9 cellular contexts compared by ENCODE assay signal in the genomic region with DNA sequence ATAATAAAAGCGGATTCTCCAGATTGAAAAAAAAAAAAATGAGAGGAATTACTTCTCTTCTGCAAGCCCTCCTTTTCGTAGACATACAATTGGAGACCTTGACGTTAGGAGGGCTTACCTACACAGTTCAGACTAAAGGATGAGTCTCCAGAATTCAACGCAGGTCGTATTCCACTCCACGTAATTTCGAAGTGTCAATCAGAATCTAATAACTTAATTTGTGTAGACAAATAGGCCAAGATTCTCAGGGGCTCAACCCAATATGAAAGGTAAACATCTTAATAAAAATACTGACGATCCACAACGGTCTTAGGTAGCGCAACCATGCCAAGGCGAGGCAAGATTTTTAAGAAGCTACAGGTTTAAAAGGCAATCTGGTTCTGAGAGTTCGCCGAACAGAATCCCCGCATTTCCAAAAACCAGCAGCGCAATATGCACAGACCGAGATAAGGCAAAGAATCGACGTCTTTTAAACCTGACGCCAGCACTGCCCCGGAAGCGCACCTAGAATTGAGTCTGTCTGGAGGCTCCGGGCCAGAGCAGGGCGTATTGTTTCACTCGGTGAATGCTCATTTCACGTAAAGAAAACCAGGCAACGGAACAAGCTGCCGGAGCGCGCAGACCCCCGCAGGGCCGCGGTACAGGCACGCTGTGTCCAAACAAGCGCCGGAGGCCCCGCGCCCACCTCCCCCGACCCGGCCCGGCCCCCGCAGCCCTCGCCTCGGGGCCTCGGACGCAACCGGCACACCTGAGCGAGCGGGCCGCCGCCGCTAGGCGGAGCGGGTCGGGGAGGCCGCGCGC. TPM values are rescaled to one million over a fixed set of nuclear protein-coding genes. Genes with fewer than 3 reads are reported as not detected.
A peak's percentile ranks its signal among the peaks of the same experiment; 100 is the strongest.
DNase-seq lines count a peak whose midpoint lies in the region; ATAC-seq and TF ChIP-seq lines count a peak whose summit lies in the region.
"Had no signal": no experiment of that assay in that cellular context is flagged by ENCODE, and none has a peak within 500 bp of the region (broad histone marks: within the 10 kb centered on the region; RNA-seq: fewer than 3 reads in every experiment).

No MANE protein-coding gene starts in this region.

- H3K79me2 ChIP-seq in mammary epithelial cell (ENCODE audit: insufficient read depth, low read length) = peaks cover 59% of the 10 kb centered on the region

- peak overlapping the region; percentile 94 for H3K9ac ChIP-seq in mammary epithelial cell (ENCODE audit: insufficient read depth, low read length)

- H4K20me1 ChIP-seq in mammary epithelial cell (ENCODE audit: insufficient read depth, low read length) = no peaks in the 10 kb centered on the region

- peak; percentile 32 for DNase-seq in Daoy (ENCODE audit: low read depth)
- peak; percentile 28 for DNase-seq in RWPE1 (ENCODE audit: low spot score)
- peak; percentile 44 for DNase-seq in mammary epithelial cell
- DNase-seq in kidney glomerular epithelial cell (lab: John Stamatoyannopoulos, UW) = peak; percentile 48
- peak; percentile 15 to 45 (median 26) for DNase-seq in stimulated activated CD4-positive, alpha-beta T cell treated with anti-CD3 and anti-CD28 coated beads, TNF-alpha, amount 100 ng/mL, for 48 hours (ENCODE audit: low read depth in 3 of 3)
- no peak for DNase-seq in GOT3 (lab: John Stamatoyannopoulos, UW)

- no peaks in the 10 kb centered on the region for H3K36me3 ChIP-seq in mammary epithelial cell (ENCODE audit: insufficient read depth, low read length)

- peaks cover 7% of the 10 kb centered on the region for H3K4me1 ChIP-seq in mammary epithelial cell (ENCODE audit: insufficient read depth, low read length)

- CTCF ChIA-PET in RWPE1 (lab: Yijun Ruan, JAX) (interaction anchor here (0.6 to 2.4 kb wide), 8 partner anchors 29 to 931 kb away, joined by 3 to 8 read pairs (median 4); partner anchors contain the start of genes DNAAF1, HSDL1 and TAF1C), mammary epithelial cell (lab: Charles Lee; ENCODE audit: low non-redundant PET) (interaction anchor here (0.9 kb wide), 1 partner anchor 71 kb away, joined by 5 read pairs; the partner anchor contains the start of gene TAF1C)

- peak overlapping the region; percentile 73 to 97 (median 86) for H3K4me3 ChIP-seq in mammary epithelial cell (replicated peaks in 1 of 3; ENCODE audit: insufficient read depth in 1 of 3, low read depth in 2 of 3, low read length in 3 of 3)

- TF ChIP-seq CTCF in RWPE1 (conservative IDR thresholded peaks at IDR 0.05; ENCODE audit: low read depth) (no peak; the same call in 1 of the 2 replicates), mammary epithelial cell (conservative IDR thresholded peaks at IDR 0.05 in 1 of 2, IDR thresholded peaks at IDR 0.05 in 1 of 2; ENCODE audit: extremely low read depth in 1 of 2, insufficient read depth in 1 of 2, low read depth in 1 of 2, low read length in 2 of 2) (peak in 1 of 2 donors; percentile 22)

- 2% methylated on average over 21 of the region's 57 CpGs for WGBS in mammary epithelial cell (ENCODE audit: low coverage, missing lambda C conversion rate)

- H3K27me3 ChIP-seq in mammary epithelial cell (ENCODE audit: insufficient read depth, low read length) = no peaks in the 10 kb centered on the region

- H3K9me3 ChIP-seq in mammary epithelial cell (replicated peaks; ENCODE audit: insufficient read depth, low read length) = no peaks in the 10 kb centered on the region

- BruUV-seq in mammary epithelial cell (replicated peaks; lab: Mats Ljungman, UMichigan) = no TSS peak

- ATAC-seq in GM19351 (IDR thresholded peaks at IDR 0.05; ENCODE audit: unreplicated experiment) (peak; percentile 41), HG03378 (IDR thresholded peaks at IDR 0.05; ENCODE audit: unreplicated experiment) (peak; percentile 33)

- in situ Hi-C loops in mammary epithelial cell (cut with MboI; ENCODE audit: low sequenced_read_pairs in 2 of 2) = loop anchor here in 1 of 2 donors (5.0 kb wide), 1 partner anchor 61 kb away; no protein-coding TSS in a partner anchor

- dilution Hi-C loops in mammary epithelial cell (cut with HindIII; ENCODE audit: low sequenced_read_pairs) = no loop called here

- POLR2A ChIA-PET in RWPE1 (lab: Yijun Ruan, JAX; ENCODE audit: low non-redundant PET) = interaction anchor here (0.7 to 1.7 kb wide), 3 partner anchors 15 to 71 kb away, joined by 3 to 5 read pairs (median 4); no protein-coding TSS in a partner anchor

- H3K27ac ChIP-seq in RWPE1 = peak overlapping the region; percentile 93
- H3K27ac ChIP-seq in mammary epithelial cell (ENCODE audit: insufficient read depth, low read depth, low read length) = peak overlapping the region; percentile 83

- intact Hi-C loops in mammary epithelial cell (cut with micrococcal nuclease) = loop anchor here (2.0 kb wide), 1 partner anchor 71 kb away; the partner anchor contains the start of gene TAF1C

- peak overlapping the region; percentile 92 for H3K4me2 ChIP-seq in mammary epithelial cell (ENCODE audit: insufficient read depth, low read depth, low read length)

- peak overlapping the region; percentile 89 for H2AFZ ChIP-seq in mammary epithelial cell (ENCODE audit: low read depth, low read length)

RNA-seq across cellular contexts. Expression of gene MBTPS1, which starts 0.6 kb away (rescaled TPM):
- total RNA-seq in Daoy (2014; rRNA removed; shearing (Covaris generic)) = 30.1 and 36.6 TPM in 2 replicates
- 100 to 1,000 TPM in 1 of 2 donors, 10 to 100 TPM in 1; 65.0 to 101 TPM for total RNA-seq in mammary epithelial cell
- 48.8 TPM for polyA plus RNA-seq in mammary epithelial cell
- 146 TPM for polyA minus RNA-seq in mammary epithelial cell

RNA-seq across cellular contexts. Expression of gene HSDL1, which starts 28.9 kb away (rescaled TPM):
- total RNA-seq in Daoy (2014; rRNA removed; shearing (Covaris generic)) = 13.4 and 17.1 TPM in 2 replicates
- 10 to 100 TPM; 14.5 to 15.5 TPM for total RNA-seq in mammary epithelial cell
- 10.5 TPM for polyA plus RNA-seq in mammary epithelial cell
- polyA minus RNA-seq in mammary epithelial cell = 28.5 TPM

RNA-seq across cellular contexts. Expression of gene DNAAF1, which starts 29.0 kb away (rescaled TPM):
- not detected in 2 replicates for total RNA-seq in Daoy (2014; rRNA removed; shearing (Covaris generic))
- under 1 TPM; 0.16 to 0.17 TPM for total RNA-seq in mammary epithelial cell
- not detected for polyA plus RNA-seq in mammary epithelial cell
- polyA minus RNA-seq in mammary epithelial cell = not detected
- total RNA-seq: glomerular endothelial cell had no signal
